Comparison of ENCODE assay signal across 8 cellular contexts in genomic region chr7:142808802-142809583, GRCh38.
DNase-seq lines count a peak whose midpoint lies in the region; ATAC-seq, FAIRE-seq and TF ChIP-seq lines count a peak whose summit lies in the region.

No MANE protein-coding gene starts in this region.

- peak; percentile 64 for DNase-seq in GM19240 (ENCODE audit: insufficient read length, low spot score)
- DNase-seq in activated CD4-positive, alpha-beta T cell treated with anti-CD3 and anti-CD28 coated beads for 24 hours (ENCODE audit: low read depth in 2 of 2): peak; percentile 85 to 86
- peak; percentile 94 for DNase-seq in effector CD4-positive, alpha-beta T cell
- DNase-seq in stimulated activated CD4-positive, alpha-beta T cell treated with anti-CD3 and anti-CD28 coated beads, TNF-alpha, amount 100 ng/mL, for 48 hours (ENCODE audit: low read depth in 3 of 3): peak; percentile 80 to 93 (median 89)
- DNase-seq in HK-2 (ENCODE audit: unreplicated experiment): no peak
- DNase-seq in NCI-H187 (lab: John Stamatoyannopoulos, UW): no peak
- no peak for DNase-seq in H54 (ENCODE audit: insufficient read length, low spot score)

- FAIRE-seq in H54 (lab: Jason Lieb, UNC): no peak

- ATAC-seq in HG03139 (IDR thresholded peaks at IDR 0.05; ENCODE audit: unreplicated experiment): peak; percentile 86

- no peak for TF ChIP-seq POLR2A in H54 (IDR thresholded peaks at IDR 0.05; ENCODE audit: low read depth, low read length)

Comparison
In these comparisons a context has a peak if more than half of its experiments do, and no peak if none do; other contexts are left out.
1. DNase-seq: peak in GM19240 (single experiment), activated CD4-positive, alpha-beta T cell treated with anti-CD3 and anti-CD28 coated beads for 24 hours (2 of 2), effector CD4-positive, alpha-beta T cell (single experiment) and stimulated activated CD4-positive, alpha-beta T cell treated with anti-CD3 and anti-CD28 coated beads, TNF-alpha, amount 100 ng/mL, for 48 hours (3 of 3); none in HK-2 (single experiment), NCI-H187 (0 of 2) and H54 (single experiment).